Comparison of ENCODE assay signal across 8 cellular contexts in the genomic region with DNA sequence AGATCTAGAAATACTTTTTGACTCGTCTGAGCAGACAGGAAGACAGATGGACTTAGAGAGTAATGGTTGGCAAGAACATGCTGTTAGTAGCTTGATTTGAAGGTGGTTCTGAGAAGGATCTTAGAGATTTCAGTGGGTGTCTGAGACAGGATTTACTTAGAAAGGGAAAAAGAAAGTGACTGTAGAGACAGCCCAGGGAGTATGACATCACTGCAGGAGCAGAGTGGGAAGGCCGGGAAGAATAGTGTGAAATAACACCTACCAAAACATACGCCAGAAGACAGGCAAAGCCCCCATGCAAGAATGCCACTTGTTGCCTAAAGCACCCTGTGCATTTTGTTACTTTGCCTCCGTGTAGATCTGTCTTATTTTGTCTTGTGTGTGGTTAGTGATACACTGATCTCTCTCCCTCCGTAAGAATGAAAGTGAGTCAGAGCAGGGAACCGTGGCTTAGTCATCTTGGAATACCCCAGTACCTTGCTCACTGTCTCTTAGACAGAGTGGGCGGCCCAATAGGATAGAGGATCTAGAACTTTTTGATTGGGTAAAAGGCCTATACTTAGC.
DNase-seq lines count a peak whose midpoint lies in the region; ATAC-seq, FAIRE-seq and TF ChIP-seq lines count a peak whose summit lies in the region.

No MANE protein-coding gene starts in this region.

- no peak for TF ChIP-seq POLR2A in GM12892 (IDR thresholded peaks at IDR 0.05; ENCODE audit: low read depth, low read length)

- TF ChIP-seq CTCF in foreskin fibroblast (IDR thresholded peaks at IDR 0.05; ENCODE audit: low read depth, low read length): no peak

- DNase-seq in Caki2 (ENCODE audit: low read depth) (peak; percentile 97), foreskin fibroblast (peak; percentile 92 to 94), renal cortical epithelial cell (ENCODE audit: low read depth) (peak; percentile 98), UCSD-AML1 (lab: John Stamatoyannopoulos, UW; ENCODE audit: unreplicated experiment) (no peak), NCI-H1417 treated with DMSO at 0.1 percent for 48 hours (lab: John Stamatoyannopoulos, UW) (no peak), GM12892 (ENCODE audit: insufficient read length) (no peak)
- DNase-seq in activated CD8-positive, alpha-beta memory T cell treated with anti-CD3 and anti-CD28 coated beads for 48 hours (ENCODE audit: low read depth in 2 of 3, low spot score in 2 of 3): peak in 2 of 3 experiments; percentile 1 to 6

- no peak for FAIRE-seq in GM12892 (lab: Jason Lieb, UNC)

- H3K4me3 ChIP-seq in foreskin fibroblast (ENCODE audit: low read depth in 1 of 2, low read length in 2 of 2): peak overlapping the region; percentile 39 to 61

- in situ Hi-C loops in Caki2 (cut with HindIII; ENCODE audit: low pct_unique_long_range_greater_than_20kb, low sequenced_read_pairs): no loop called here

- ATAC-seq in HG02938 (IDR thresholded peaks at IDR 0.05; ENCODE audit: unreplicated experiment): peak; percentile 59

Comparison
In these comparisons a context has a peak if more than half of its experiments do, and no peak if none do; other contexts are left out.
1. DNase-seq: peak in Caki2 (single experiment), activated CD8-positive, alpha-beta memory T cell treated with anti-CD3 and anti-CD28 coated beads for 48 hours (2 of 3), foreskin fibroblast (2 of 2) and renal cortical epithelial cell (single experiment); none in UCSD-AML1 (single experiment), NCI-H1417 treated with DMSO at 0.1 percent for 48 hours (single experiment) and GM12892 (single experiment).